Comparison of ENCODE assay signal across 8 cellular contexts in genomic region chrX:140733766-140734342, GRCh38. TPM values are rescaled to one million over a fixed set of nuclear protein-coding genes. Genes with fewer than 3 reads are reported as not detected.
DNase-seq lines count a peak whose midpoint lies in the region; ATAC-seq, FAIRE-seq and TF ChIP-seq lines count a peak whose summit lies in the region.

No MANE protein-coding gene starts in this region.

- no peak overlapping the region for H3K27ac ChIP-seq in endothelial cell of umbilical vein (ENCODE audit: insufficient read depth, low read depth, low read length)

- no peaks in the 10 kb centered on the region for H3K9me1 ChIP-seq in endothelial cell of umbilical vein (replicated peaks; ENCODE audit: control insufficient read depth, extremely low read depth, insufficient read depth, low read length)

- H3K9me3 Mint-ChIP-seq in neural crest cell: no peaks in the 10 kb centered on the region

- H3K36me3 ChIP-seq in endothelial cell of umbilical vein (ENCODE audit: control insufficient read depth in 2 of 2, extremely low read depth in 1 of 2, insufficient read depth in 2 of 2, low read length in 2 of 2): no peaks in the 10 kb centered on the region

- H3K4me1 Mint-ChIP-seq in neural crest cell: no peaks in the 10 kb centered on the region

- no peak overlapping the region for H3K4me3 Mint-ChIP-seq in neural crest cell

- H3K9ac ChIP-seq in endothelial cell of umbilical vein (replicated peaks; ENCODE audit: extremely low read depth, insufficient read depth, low read length): no peak overlapping the region

- no peak overlapping the region for H3K4me3 ChIP-seq in endothelial cell of umbilical vein (replicated peaks in 1 of 3; ENCODE audit: insufficient read depth in 1 of 3, low read depth in 1 of 3, low read length in 3 of 3)

- dilution Hi-C loops in endothelial cell of umbilical vein (cut with MboI; ENCODE audit: extremely low pct_ligation_motif_present, low sequenced_read_pairs): no loop called here

- H3K27ac Mint-ChIP-seq in neural crest cell (ENCODE audit: unreplicated experiment): no peak overlapping the region

- H2AFZ ChIP-seq in endothelial cell of umbilical vein (ENCODE audit: low read depth, low read length): no peak overlapping the region

- POLR2A ChIA-PET in endothelial cell of umbilical vein (lab: Charles Lee): no interaction called here

- H3K27me3 Mint-ChIP-seq in neural crest cell (ENCODE audit: low read depth): no peaks in the 10 kb centered on the region

- no peaks in the 10 kb centered on the region for H3K79me2 ChIP-seq in endothelial cell of umbilical vein (ENCODE audit: control insufficient read depth, insufficient read depth, low read length)

- H3K4me2 ChIP-seq in endothelial cell of umbilical vein (ENCODE audit: insufficient read depth, low read length): no peak overlapping the region

- FAIRE-seq in GM19239 (lab: Jason Lieb, UNC) (peak; percentile 90), endothelial cell of umbilical vein (lab: Jason Lieb, UNC) (peak; percentile 95)

- no peaks in the 10 kb centered on the region for H3K27me3 ChIP-seq in endothelial cell of umbilical vein (ENCODE audit: control insufficient read depth in 2 of 2, insufficient read depth in 2 of 2, low read length in 2 of 2)

- peaks cover 4% of the 10 kb centered on the region for H3K36me3 Mint-ChIP-seq in neural crest cell (ENCODE audit: low read depth)

- no peaks in the 10 kb centered on the region for H3K4me1 ChIP-seq in endothelial cell of umbilical vein (ENCODE audit: control insufficient read depth, extremely low read depth, insufficient read depth, low read length)

- DNase-seq in Daoy (ENCODE audit: low read depth) (peak; percentile 25), GM19239 (ENCODE audit: insufficient read length, low spot score) (peak; percentile 1), RKO (ENCODE audit: low spot score) (peak; percentile 72), endothelial cell of umbilical vein (ENCODE audit: low read depth, low spot score) (peak; percentile 11), neural crest cell (ENCODE audit: low read depth, low spot score) (peak; percentile 14), NCI-H187 treated with DMSO at 0.1 percent for 48 hours (lab: John Stamatoyannopoulos, UW) (no peak)
- DNase-seq in stimulated activated CD8-positive, alpha-beta memory T cell treated with anti-CD3 and anti-CD28 coated beads, Interleukin-4, amount 100 ng/mL, for 48 hours: no peak

- ATAC-seq in HG03520 (IDR thresholded peaks at IDR 0.05; ENCODE audit: unreplicated experiment): peak; percentile 86

- BruUV-seq in endothelial cell of umbilical vein (replicated peaks; lab: Mats Ljungman, UMichigan): no TSS peak

- CTCF ChIA-PET in endothelial cell of umbilical vein (lab: Charles Lee): no interaction called here

- H4K20me1 ChIP-seq in endothelial cell of umbilical vein (replicated peaks; ENCODE audit: control insufficient read depth, extremely low read depth, insufficient read depth, low read length): no peaks in the 10 kb centered on the region

- H3K9me3 ChIP-seq in endothelial cell of umbilical vein (replicated peaks; ENCODE audit: control insufficient read depth, insufficient read depth, low read length): no peaks in the 10 kb centered on the region

- no peak for TF ChIP-seq POLR2A in endothelial cell of umbilical vein (IDR thresholded peaks at IDR 0.05; ENCODE audit: low read depth, low read length)

- intact Hi-C loops in endothelial cell of umbilical vein (cut with micrococcal nuclease): loop anchor here (1.0 to 5.0 kb wide), 2 partner anchors 33 to 162 kb away; no protein-coding TSS in a partner anchor

- TF ChIP-seq CTCF in endothelial cell of umbilical vein (IDR thresholded peaks at IDR 0.05; ENCODE audit: extremely low read depth in 1 of 2, insufficient read depth in 1 of 2, low read depth in 1 of 2, low read length in 2 of 2): peak; percentile 37 to 59
- peak; percentile 92 for TF ChIP-seq CTCF in neural crest cell (conservative IDR thresholded peaks at IDR 0.05)

TF ChIP-seq in endothelial cell of umbilical vein, 7 proteins besides CTCF, POLR2A, EP300 and RAD21:
- no peak for TF ChIP-seq GATA2 (IDR thresholded peaks at IDR 0.05; ENCODE audit: insufficient read depth, insufficient read length, low read depth, low read length)
- no peak for TF ChIP-seq MAX (IDR thresholded peaks at IDR 0.05; ENCODE audit: insufficient read depth, insufficient read length)
- TF ChIP-seq JUN (IDR thresholded peaks at IDR 0.05; ENCODE audit: borderline replicate concordance, insufficient read depth, insufficient read length, low read depth): no peak
- no peak for TF ChIP-seq MYC (IDR thresholded peaks at IDR 0.05; ENCODE audit: low read depth, low read length)
- no peak for TF ChIP-seq FOS (IDR thresholded peaks at IDR 0.05; ENCODE audit: borderline replicate concordance, insufficient read depth, low read length)
- no peak for TF ChIP-seq EZH2 (IDR thresholded peaks at IDR 0.05; ENCODE audit: borderline replicate concordance, low read depth, low read length, severe bottlenecking)
- no peak for TF ChIP-seq POLR2AphosphoS5 (IDR thresholded peaks at IDR 0.05; ENCODE audit: insufficient read depth, low read depth, low read length)

RNA-seq across cellular contexts. Expression of gene LINC00632, which starts 24.3 kb away (rescaled TPM):
- 0.06 and 0.17 TPM in 2 replicates for total RNA-seq in Daoy (2014; rRNA removed; shearing (Covaris generic))
- total RNA-seq in endothelial cell of umbilical vein: 12.7 and 16.3 TPM in 2 replicates
- 4.8 and 5.8 TPM in 2 replicates for polyA plus RNA-seq in endothelial cell of umbilical vein
- 7.8 and 9.1 TPM in 2 replicates for polyA plus RNA-seq in endothelial cell of umbilical vein (2011; cell fraction: cytosol; rRNA removed)
- polyA plus RNA-seq in endothelial cell of umbilical vein (2011; cell fraction: nucleus; rRNA removed): 5.5 and 6.6 TPM in 2 replicates
- 2.7 and 3.7 TPM in 2 replicates for polyA plus RNA-seq in endothelial cell of umbilical vein (2012)
- polyA minus RNA-seq in endothelial cell of umbilical vein: 7.6 and 8.3 TPM in 2 replicates
- not detected for polyA minus RNA-seq in endothelial cell of umbilical vein (2011; cell fraction: cytosol; rRNA and poly(A)+ RNA removed)
- polyA minus RNA-seq in endothelial cell of umbilical vein (2011; cell fraction: nucleus; rRNA and poly(A)+ RNA removed): 9.5 and 13.7 TPM in 2 replicates
- total RNA-seq in neural crest cell: 243 and 314 TPM in 2 replicates

Comparison
In these comparisons a context has a peak if more than half of its experiments do, and no peak if none do; other contexts are left out.
1. DNase-seq: peak in Daoy (single experiment), GM19239 (single experiment), RKO (single experiment), endothelial cell of umbilical vein (single experiment) and neural crest cell (single experiment); none in stimulated activated CD8-positive, alpha-beta memory T cell treated with anti-CD3 and anti-CD28 coated beads, Interleukin-4, amount 100 ng/mL, for 48 hours (single experiment) and NCI-H187 treated with DMSO at 0.1 percent for 48 hours (single experiment).
2. RNA of gene LINC00632, which starts 24.3 kb away (total RNA-seq): 243 to 314 TPM in neural crest cell; 12.7 to 16.3 TPM in endothelial cell of umbilical vein and 0.06 to 0.17 TPM in Daoy; every median in the first group is over 10 times any median in the second.